Comparison of ENCODE assay signal across 8 cellular contexts in genomic region chr14:64823305-64823985, GRCh38. TPM values are rescaled to one million over a fixed set of nuclear protein-coding genes. Genes with fewer than 3 reads are reported as not detected.
DNase-seq lines count a peak whose midpoint lies in the region; ATAC-seq and TF ChIP-seq lines count a peak whose summit lies in the region.

No MANE protein-coding gene starts in this region.

- H3K27ac ChIP-seq in upper lobe of left lung: no peak overlapping the region

- H3K4me3 ChIP-seq in upper lobe of left lung: no peak overlapping the region

- H3K9me3 ChIP-seq in upper lobe of left lung: no peaks in the 10 kb centered on the region

- peaks cover 0 to 7% (median 1%) of the 10 kb centered on the region in 4 donors for H3K4me1 ChIP-seq in upper lobe of left lung

- 32% methylated on average over 16 to 20 of the region's 20 CpGs for WGBS in upper lobe of left lung, 2 donors

- ATAC-seq in GM19023 (IDR thresholded peaks at IDR 0.05; ENCODE audit: unreplicated experiment) (peak; percentile 76), SK-N-SH treated with all-trans-retinoic acid at 6 μM for 48 hours (peak; percentile 100), upper lobe of left lung (ENCODE audit: low FRiP score in 2 of 2) (peak; percentile 82 to 89)

- H3K27me3 ChIP-seq in upper lobe of left lung: no peaks in the 10 kb centered on the region

- peak; percentile 71 to 90 (median 81) for TF ChIP-seq CTCF in upper lobe of left lung (IDR thresholded peaks at IDR 0.05)

- intact Hi-C loops in posterior vena cava (cut with DNase I): loop anchor here (5.0 to 10.0 kb wide), 2 partner anchors 69 to 71 kb away; no protein-coding TSS in a partner anchor

- no peaks in the 10 kb centered on the region for H3K36me3 ChIP-seq in upper lobe of left lung

- TF ChIP-seq EP300 in upper lobe of left lung (IDR thresholded peaks at IDR 0.05): no peak

- DNase-seq in AG08395 (ENCODE audit: low spot score): peak; percentile 93
- peak; percentile 69 for DNase-seq in M059J (ENCODE audit: low read depth)
- DNase-seq in activated naive CD4-positive, alpha-beta T cell treated with Interleukin-2 at 50 U/mL for 16 hours: peak; percentile 70
- peak; percentile 78 for DNase-seq in glomerular visceral epithelial cell (ENCODE audit: extremely low spot score)
- peak; percentile 92 for DNase-seq in posterior vena cava (ENCODE audit: low spot score)
- DNase-seq in upper lobe of left lung: peak; percentile 84 to 92

- TF ChIP-seq POLR2A in upper lobe of left lung (IDR thresholded peaks at IDR 0.05): no peak

TF ChIP-seq in SK-N-SH treated with all-trans-retinoic acid at 6 μM for 48 hours, 23 proteins besides CTCF, POLR2A, EP300 and RAD21:
- TF ChIP-seq ISL1 (CRISPR knock-in tag; IDR thresholded peaks at IDR 0.05) (no peak), CSRNP3 (CRISPR knock-in tag; IDR thresholded peaks at IDR 0.05) (no peak), TCF4 (CRISPR knock-in tag; IDR thresholded peaks at IDR 0.05; ENCODE audit: borderline replicate concordance) (peak; percentile 22; the same call in 1 of the 2 replicates)

RNA-seq across cellular contexts. Expression of gene SPTB, which starts 56.3 kb away (rescaled TPM):
- total RNA-seq in M059J (2014; rRNA removed; shearing (Covaris generic)): 0.86 and 1.5 TPM in 2 replicates
- total RNA-seq in posterior vena cava (1 to 10 TPM; 2.5 to 3.3 TPM), upper lobe of left lung (1 to 10 TPM; 2.1 to 3.3 (median 2.7) TPM)
